ENCODE assay signal across 15 cellular contexts in the genomic region with DNA sequence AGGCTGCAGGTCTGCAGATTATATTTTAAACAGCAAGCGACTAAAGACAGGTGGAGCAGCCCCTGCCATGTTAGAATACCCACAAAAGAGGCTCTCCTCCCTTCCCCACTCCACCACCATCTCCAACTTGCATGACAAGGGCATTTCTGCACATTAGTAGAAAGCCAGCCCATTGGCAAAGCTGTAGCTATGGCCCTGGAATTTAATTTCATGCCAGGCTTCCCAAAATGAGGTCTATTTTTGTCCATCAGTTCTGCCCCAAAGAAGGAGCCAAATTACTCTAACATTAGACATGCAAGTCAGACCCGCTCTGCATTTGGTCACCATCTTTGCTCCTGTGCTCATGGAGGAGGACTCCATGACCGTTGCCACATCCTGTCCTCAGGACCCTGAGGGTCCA.
DNase-seq lines count a peak whose midpoint lies in the region; ATAC-seq and TF ChIP-seq lines count a peak whose summit lies in the region.
"Had no signal": no experiment of that assay in that cellular context is flagged by ENCODE, and none has a peak within 500 bp of the region (broad histone marks: within the 10 kb centered on the region; RNA-seq: fewer than 3 reads in every experiment).

No MANE protein-coding gene starts in this region.

- H3K18ac ChIP-seq in mesendoderm (ENCODE audit: low read length) = no peak overlapping the region

- no peaks in the 10 kb centered on the region for H3K36me3 Mint-ChIP-seq in type B pancreatic cell
- H3K36me3 Mint-ChIP-seq: CD8-positive, alpha-beta T cell had no signal

- H3K4me3 ChIP-seq in coronary artery (no peak overlapping the region), mesendoderm (ENCODE audit: low read length) (no peak overlapping the region), thoracic aorta (no peak overlapping the region)

- peak; percentile 71 for ATAC-seq in thoracic aorta (ENCODE audit: insufficient number of reproducible peaks, low FRiP score, low read depth)
- ATAC-seq: CD8-positive, alpha-beta T cell; PC-3 had no signal

- H3K36me3 ChIP-seq in mesendoderm (ENCODE audit: control insufficient read depth, insufficient read depth, low read length) (no peaks in the 10 kb centered on the region), thoracic aorta (no peaks in the 10 kb centered on the region)

- H2BK15ac ChIP-seq in mesendoderm (replicated peaks; ENCODE audit: low read depth) = no peak overlapping the region

- H2BK5ac ChIP-seq in mesendoderm (ENCODE audit: low read length) = peak overlapping the region; percentile 26

- no peaks in the 10 kb centered on the region for H3K79me2 ChIP-seq in mesendoderm (ENCODE audit: control insufficient read depth, insufficient read depth, low read length)

- H3K27ac ChIP-seq in coronary artery (peak overlapping the region; percentile 60 to 89), mesendoderm (ENCODE audit: low read depth, low read length) (no peak overlapping the region), thoracic aorta (peak overlapping the region; percentile 71 to 97)

- no CpG with 5 or more reads among the region's 3 CpGs for WGBS in mesendoderm (ENCODE audit: extremely low coverage, insufficient coverage, low lambda C conversion rate)

- H3K56ac ChIP-seq in mesendoderm (ENCODE audit: low read length) = peak overlapping the region; percentile 1

- H3K4me1 Mint-ChIP-seq in type B pancreatic cell (ENCODE audit: unreplicated experiment) = peaks cover 25% of the 10 kb centered on the region

- H3K79me1 ChIP-seq in mesendoderm (ENCODE audit: low read length) = no peaks in the 10 kb centered on the region

- no peak overlapping the region for H3K4ac ChIP-seq in mesendoderm (ENCODE audit: low read depth, low read length)

- peaks cover 4% of the 10 kb centered on the region for H3K9me3 Mint-ChIP-seq in type B pancreatic cell
- H3K9me3 Mint-ChIP-seq: CD8-positive, alpha-beta T cell had no signal

- H3K23ac ChIP-seq in mesendoderm (ENCODE audit: low read length) = no peak overlapping the region

- no peaks in the 10 kb centered on the region for H3K27me3 Mint-ChIP-seq in type B pancreatic cell

- H4K8ac ChIP-seq in mesendoderm (ENCODE audit: low read depth, low read length) = no peak overlapping the region

- H4K5ac ChIP-seq in mesendoderm (ENCODE audit: low read length) = no peak overlapping the region

- no peak overlapping the region for H2BK120ac ChIP-seq in mesendoderm (ENCODE audit: low read depth, low read length)

- no peaks in the 10 kb centered on the region for H3K9me3 ChIP-seq in thoracic aorta

- H3K27me3 ChIP-seq in mesendoderm (ENCODE audit: insufficient read depth, low read length, poor library complexity) (no peaks in the 10 kb centered on the region), thoracic aorta (replicated peaks; ENCODE audit: insufficient read depth) (no peaks in the 10 kb centered on the region)

- TF ChIP-seq CTCF in coronary artery (IDR thresholded peaks at IDR 0.05) (no peak), thoracic aorta (IDR thresholded peaks at IDR 0.05) (no peak), type B pancreatic cell (conservative IDR thresholded peaks at IDR 0.05) (no peak)

- peak; percentile 61 for DNase-seq in NCI-H69 (lab: John Stamatoyannopoulos, UW)
- DNase-seq in coronary artery (ENCODE audit: low spot score) = no peak
- DNase-seq in mesendoderm = no peak
- DNase-seq in thoracic aorta (ENCODE audit: low spot score) = no peak
- DNase-seq in type B pancreatic cell (ENCODE audit: extremely low spot score, unreplicated experiment) = no peak
- DNase-seq in ureter (ENCODE audit: low spot score) = no peak
- DNase-seq in middle frontal gyrus (ENCODE audit: extremely low spot score, low spot score) = no peak
- DNase-seq: CD8-positive, alpha-beta T cell; DMS79; HCEC 1CT; NCI-H187 treated with DMSO at 0.1 percent for 48 hours; NCI-H2171 treated with DMSO at 0.1 percent for 48 hours; NCI-H446 treated with DMSO at 0.1 percent for 48 hours; NCI-H748 treated with DMSO at 0.1 percent for 48 hours; PC-3 had no signal

- no peak overlapping the region for H3K27ac Mint-ChIP-seq in type B pancreatic cell
- H3K27ac Mint-ChIP-seq: CD8-positive, alpha-beta T cell had no signal

- peaks cover 13% of the 10 kb centered on the region for H3K4me1 ChIP-seq in mesendoderm (ENCODE audit: control insufficient read depth, low read depth, low read length)
- H3K4me1 ChIP-seq in thoracic aorta (ENCODE audit: control insufficient read depth in 1 of 2, low read depth in 2 of 2) = peaks cover 12 to 60% of the 10 kb centered on the region in 2 donors

- H3K9ac ChIP-seq in mesendoderm (ENCODE audit: low read length) = no peak overlapping the region

- no peak overlapping the region for H3K4me3 Mint-ChIP-seq in type B pancreatic cell
- H3K4me3 Mint-ChIP-seq: CD8-positive, alpha-beta T cell had no signal

- peak overlapping the region; percentile 72 for H2AK5ac ChIP-seq in mesendoderm (ENCODE audit: low read length)

- H3K4me2 ChIP-seq in mesendoderm (ENCODE audit: low read length) = no peak overlapping the region
